ENCODE assay signal across 3 cellular contexts in the genomic region with DNA sequence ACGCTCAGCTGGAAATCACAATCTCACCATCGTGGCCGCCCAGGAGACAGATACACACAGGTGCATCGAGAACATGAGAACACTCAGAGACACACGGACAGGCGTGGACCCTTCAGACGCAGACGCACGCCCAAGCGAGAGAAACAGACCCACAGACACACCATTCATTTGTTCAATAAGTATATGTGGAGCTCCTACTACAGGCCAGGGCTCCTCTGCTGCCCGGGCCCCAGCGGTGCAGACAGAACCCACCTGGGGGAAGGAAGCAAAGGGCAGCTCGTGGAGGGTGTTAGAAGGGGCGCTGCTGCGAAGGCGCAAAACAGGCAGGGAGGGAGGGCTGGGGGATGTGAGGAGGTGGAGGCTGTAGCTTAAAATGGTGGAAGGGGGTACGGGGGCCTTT.
TF ChIP-seq lines count a peak whose summit lies in the region.

No MANE protein-coding gene starts in this region.

TF ChIP-seq in SK-N-SH, 30 proteins besides CTCF, POLR2A, EP300 and RAD21 (continues in another document):
- TF ChIP-seq RCOR1 (IDR thresholded peaks at IDR 0.05; ENCODE audit: low read length) (no peak), ELF1 (IDR thresholded peaks at IDR 0.05) (no peak), FOXJ3 (CRISPR knock-in tag; IDR thresholded peaks at IDR 0.05) (no peak), FOXM1 (IDR thresholded peaks at IDR 0.05; ENCODE audit: low read depth) (no peak), FOSL2 (IDR thresholded peaks at IDR 0.05; ENCODE audit: borderline replicate concordance, low read depth) (no peak), USF1 (IDR thresholded peaks at IDR 0.05; ENCODE audit: borderline replicate concordance, low read depth) (no peak), MXI1 (IDR thresholded peaks at IDR 0.05; ENCODE audit: low read depth, low read length) (no peak), MAX (IDR thresholded peaks at IDR 0.05; ENCODE audit: low read depth) (no peak), CHD2 (IDR thresholded peaks at IDR 0.05; ENCODE audit: low read length, partially characterized antibody) (no peak), SIN3A (IDR thresholded peaks at IDR 0.05; ENCODE audit: borderline replicate concordance, low read depth, low read length) (no peak), POLR2AphosphoS5 (IDR thresholded peaks at IDR 0.05; ENCODE audit: low read depth, low read length) (no peak), RFX5 (IDR thresholded peaks at IDR 0.05; ENCODE audit: low read length) (no peak), NRF1 (IDR thresholded peaks at IDR 0.05; ENCODE audit: low read depth, low read length) (no peak), EZH2phosphoT487 (IDR thresholded peaks at IDR 0.05; ENCODE audit: borderline replicate concordance, low read depth) (no peak)
- TF ChIP-seq, protein P1, sequence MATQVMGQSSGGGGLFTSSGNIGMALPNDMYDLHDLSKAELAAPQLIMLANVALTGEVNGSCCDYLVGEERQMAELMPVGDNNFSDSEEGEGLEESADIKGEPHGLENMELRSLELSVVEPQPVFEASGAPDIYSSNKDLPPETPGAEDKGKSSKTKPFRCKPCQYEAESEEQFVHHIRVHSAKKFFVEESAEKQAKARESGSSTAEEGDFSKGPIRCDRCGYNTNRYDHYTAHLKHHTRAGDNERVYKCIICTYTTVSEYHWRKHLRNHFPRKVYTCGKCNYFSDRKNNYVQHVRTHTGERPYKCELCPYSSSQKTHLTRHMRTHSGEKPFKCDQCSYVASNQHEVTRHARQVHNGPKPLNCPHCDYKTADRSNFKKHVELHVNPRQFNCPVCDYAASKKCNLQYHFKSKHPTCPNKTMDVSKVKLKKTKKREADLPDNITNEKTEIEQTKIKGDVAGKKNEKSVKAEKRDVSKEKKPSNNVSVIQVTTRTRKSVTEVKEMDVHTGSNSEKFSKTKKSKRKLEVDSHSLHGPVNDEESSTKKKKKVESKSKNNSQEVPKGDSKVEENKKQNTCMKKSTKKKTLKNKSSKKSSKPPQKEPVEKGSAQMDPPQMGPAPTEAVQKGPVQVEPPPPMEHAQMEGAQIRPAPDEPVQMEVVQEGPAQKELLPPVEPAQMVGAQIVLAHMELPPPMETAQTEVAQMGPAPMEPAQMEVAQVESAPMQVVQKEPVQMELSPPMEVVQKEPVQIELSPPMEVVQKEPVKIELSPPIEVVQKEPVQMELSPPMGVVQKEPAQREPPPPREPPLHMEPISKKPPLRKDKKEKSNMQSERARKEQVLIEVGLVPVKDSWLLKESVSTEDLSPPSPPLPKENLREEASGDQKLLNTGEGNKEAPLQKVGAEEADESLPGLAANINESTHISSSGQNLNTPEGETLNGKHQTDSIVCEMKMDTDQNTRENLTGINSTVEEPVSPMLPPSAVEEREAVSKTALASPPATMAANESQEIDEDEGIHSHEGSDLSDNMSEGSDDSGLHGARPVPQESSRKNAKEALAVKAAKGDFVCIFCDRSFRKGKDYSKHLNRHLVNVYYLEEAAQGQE (IDR thresholded peaks at IDR 0.05; ENCODE audit: low read depth, low read length), result no peak
- TF ChIP-seq, protein P2, sequence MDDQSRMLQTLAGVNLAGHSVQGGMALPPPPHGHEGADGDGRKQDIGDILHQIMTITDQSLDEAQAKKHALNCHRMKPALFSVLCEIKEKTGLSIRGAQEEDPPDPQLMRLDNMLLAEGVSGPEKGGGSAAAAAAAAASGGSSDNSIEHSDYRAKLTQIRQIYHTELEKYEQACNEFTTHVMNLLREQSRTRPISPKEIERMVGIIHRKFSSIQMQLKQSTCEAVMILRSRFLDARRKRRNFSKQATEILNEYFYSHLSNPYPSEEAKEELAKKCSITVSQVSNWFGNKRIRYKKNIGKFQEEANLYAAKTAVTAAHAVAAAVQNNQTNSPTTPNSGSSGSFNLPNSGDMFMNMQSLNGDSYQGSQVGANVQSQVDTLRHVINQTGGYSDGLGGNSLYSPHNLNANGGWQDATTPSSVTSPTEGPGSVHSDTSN (IDR thresholded peaks at IDR 0.05), result no peak

TF ChIP-seq in SK-N-SH treated with all-trans-retinoic acid at 6 μM for 48 hours, 23 proteins besides CTCF, POLR2A, EP300 and RAD21:
- TF ChIP-seq TOX (CRISPR knock-in tag; IDR thresholded peaks at IDR 0.05; ENCODE audit: borderline replicate concordance), result no peak
- no peak for TF ChIP-seq CREB5 (CRISPR knock-in tag; IDR thresholded peaks at IDR 0.05; ENCODE audit: low read depth)
- no peak for TF ChIP-seq RARB (CRISPR knock-in tag; IDR thresholded peaks at IDR 0.05)
- TF ChIP-seq OSR1 (CRISPR knock-in tag; IDR thresholded peaks at IDR 0.05), result no peak
- no peak for TF ChIP-seq ZC3H10 (CRISPR knock-in tag; IDR thresholded peaks at IDR 0.05)
- no peak for TF ChIP-seq TCF4 (CRISPR knock-in tag; IDR thresholded peaks at IDR 0.05; ENCODE audit: borderline replicate concordance)
- TF ChIP-seq GLIS3 (CRISPR knock-in tag; IDR thresholded peaks at IDR 0.05), result no peak
- no peak for TF ChIP-seq CSRNP3 (CRISPR knock-in tag; IDR thresholded peaks at IDR 0.05)

TF ChIP-seq in GM12878, 131 proteins besides CTCF, POLR2A, EP300 and RAD21:
- TF ChIP-seq MXI1 (IDR thresholded peaks at IDR 0.05; ENCODE audit: low read depth, low read length) (no peak), CHD2 (IDR thresholded peaks at IDR 0.05; ENCODE audit: borderline replicate concordance, low read depth, low read length) (no peak), ZZZ3 (IDR thresholded peaks at IDR 0.05; ENCODE audit: control insufficient read depth, insufficient read length, low read depth) (no peak), SMC3 (IDR thresholded peaks at IDR 0.05; ENCODE audit: borderline replicate concordance, low read length) (no peak)
TF ChIP-seq in GM12878: peak in this region for 0.
